In the genomic region with DNA sequence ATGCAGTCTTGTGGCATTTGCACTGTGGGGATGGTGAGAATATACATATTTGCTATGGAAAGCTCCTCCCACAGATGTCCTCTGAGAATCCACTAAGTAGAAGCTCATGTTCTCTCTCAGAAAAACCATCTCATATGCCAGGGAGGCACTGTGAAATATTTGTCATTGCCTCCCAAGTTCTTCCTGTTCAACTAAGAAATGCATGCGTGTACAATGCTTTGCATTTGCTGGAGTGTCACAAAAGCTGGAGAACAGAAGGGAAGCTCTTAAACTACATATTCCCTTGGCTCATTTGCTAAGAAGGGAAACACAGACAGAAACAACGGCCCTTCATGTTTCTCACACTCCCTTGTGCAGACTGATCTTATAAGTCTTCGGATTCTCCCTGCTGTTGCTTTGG, we compare ENCODE assay signal across 27 cellular contexts.
"Had no signal": no experiment of that assay in that cellular context is flagged by ENCODE, and none has a peak within 500 bp of the region (broad histone marks: within the 10 kb centered on the region; RNA-seq: fewer than 3 reads in every experiment).

No MANE protein-coding gene starts in this region.

- DNase-seq: activated CD4-positive, alpha-beta memory T cell treated with anti-CD3 and anti-CD28 coated beads, Interleukin-2, amount 10 ng/mL, durations not matched to agents 7 days and 5 days; activated CD4-positive, alpha-beta T cell treated with anti-CD3 and anti-CD28 coated beads for 36 hours; activated CD4-positive, alpha-beta T cell treated with anti-CD3 and anti-CD28 coated beads, Interleukin-2, amount 10 ng/mL, durations not matched to agents 24 days and 14 days; activated CD4-positive, CD25-positive, alpha-beta regulatory T cell; activated CD4-positive, CD25-positive, alpha-beta regulatory T cell treated with anti-CD3 and anti-CD28 coated beads, Interleukin-2, amount 50 U/mL, for 72 hours; activated CD8-positive, alpha-beta memory T cell treated with anti-CD3 and anti-CD28 coated beads, Interleukin-2, amount 50 U/mL, for 48 hours; activated gamma-delta T cell; activated naive CD4-positive, alpha-beta T cell; activated naive CD4-positive, alpha-beta T cell treated with anti-CD3 and anti-CD28 coated beads, Interleukin-2, amount 10 ng/mL, durations not matched to agents 7 days and 5 days; activated naive CD8-positive, alpha-beta T cell treated with anti-CD3 and anti-CD28 coated beads, Interleukin-2, amount 10 ng/mL, durations not matched to agents 7 days and 5 days; activated T-cell treated with anti-CD3 and anti-CD28 coated beads for 4 hours; activated T-cell treated with anti-CD3 and anti-CD28 coated beads, Interleukin-2, amount 50 U/mL, for 24 hours; activated T-cell treated with anti-CD3 and anti-CD28 coated beads, Interleukin-2, amount 50 U/mL, for 72 hours; central memory CD4-positive, alpha-beta T cell; cerebellar nuclear complex; effector CD4-positive, alpha-beta T cell; effector memory CD8-positive, alpha-beta T cell; erythroblast; foreskin melanocyte; T-helper 2 cell had no signal

- H3K27me3 ChIP-seq: ascending aorta, breast epithelium, cardiac muscle cell, esophagus muscularis mucosa, gastroesophageal sphincter had no signal

- H3K4me3 ChIP-seq: ascending aorta, breast epithelium, cardiac muscle cell, coronary artery, esophagus muscularis mucosa, gastroesophageal sphincter had no signal

- ATAC-seq: activated CD4-positive, alpha-beta T cell treated with anti-CD3 and anti-CD28 coated beads for 36 hours; activated naive CD4-positive, alpha-beta T cell treated with anti-CD3 and anti-CD28 coated beads, Interleukin-2, amount 50 U/mL, for 72 hours; activated T-cell treated with anti-CD3 and anti-CD28 coated beads, Interleukin-2, amount 50 U/mL, for 72 hours; effector memory CD8-positive, alpha-beta T cell; gastroesophageal sphincter had no signal

- H3K27ac ChIP-seq: ascending aorta, breast epithelium, cardiac muscle cell, coronary artery, esophagus muscularis mucosa, gastroesophageal sphincter had no signal
